ENCODE assay signal across 23 cellular contexts in genomic region chr4:1400861-1401408, GRCh38. TPM values are rescaled to one million over a fixed set of nuclear protein-coding genes. Genes with fewer than 3 reads are reported as not detected.
DNase-seq lines count a peak whose midpoint lies in the region; ATAC-seq, FAIRE-seq and TF ChIP-seq lines count a peak whose summit lies in the region.
"Had no signal": no experiment of that assay in that cellular context is flagged by ENCODE, and none has a peak within 500 bp of the region (broad histone marks: within the 10 kb centered on the region; RNA-seq: fewer than 3 reads in every experiment).

No MANE protein-coding gene starts in this region.

- no peak overlapping the region for H3K4me3 ChIP-seq in right atrium auricular region
- no peak overlapping the region for H3K4me3 ChIP-seq in Peyer's patch
- H3K4me3 ChIP-seq in kidney (ENCODE audit: low read length in 2 of 2): no peak overlapping the region
- H3K4me3 ChIP-seq in upper lobe of right lung: no peak overlapping the region
- H3K4me3 ChIP-seq: thoracic aorta had no signal

- no peak for TF ChIP-seq POLR2A in Peyer's patch (IDR thresholded peaks at IDR 0.05)

- H3K27ac ChIP-seq in right atrium auricular region: no peak overlapping the region
- H3K27ac ChIP-seq in Peyer's patch: no peak overlapping the region
- H3K27ac ChIP-seq in kidney (ENCODE audit: low read depth in 2 of 2, low read length in 2 of 2): no peak overlapping the region
- no peak overlapping the region for H3K27ac ChIP-seq in upper lobe of right lung
- H3K27ac ChIP-seq: brain microvascular endothelial cell, epithelial cell of prostate, thoracic aorta had no signal

- H3K9me3 ChIP-seq in right atrium auricular region (no peaks in the 10 kb centered on the region), Peyer's patch (peaks cover 0 to 8% (median 2%) of the 10 kb centered on the region in 4 donors), kidney (ENCODE audit: control insufficient read depth in 1 of 2, low read length in 2 of 2) (peaks cover 0 to 4% of the 10 kb centered on the region in 2 donors), upper lobe of right lung (no peaks in the 10 kb centered on the region)

- ATAC-seq in upper lobe of right lung (no peak), HG02973 (IDR thresholded peaks at IDR 0.05; ENCODE audit: unreplicated experiment) (no peak), GM18511 (IDR thresholded peaks at IDR 0.05; ENCODE audit: unreplicated experiment) (no peak)
- ATAC-seq: CD8-positive, alpha-beta T cell; left colon had no signal

- no peak overlapping the region for H3K9ac ChIP-seq in kidney (ENCODE audit: low read length in 2 of 2)

- intact Hi-C loops in cardiac septum (cut with DNase I) (no loop called here), kidney (cut with DNase I) (no loop called here), upper lobe of right lung (cut with DNase I) (loop anchor here (10.0 kb wide), 1 partner anchor 64 kb away; no protein-coding TSS in a partner anchor)

- no peaks in the 10 kb centered on the region for H3K36me3 ChIP-seq in right atrium auricular region
- no peaks in the 10 kb centered on the region for H3K36me3 ChIP-seq in Peyer's patch
- no peaks in the 10 kb centered on the region for H3K36me3 ChIP-seq in kidney (ENCODE audit: control insufficient read depth in 1 of 2, insufficient read depth in 2 of 2, low read length in 2 of 2)
- no peaks in the 10 kb centered on the region for H3K36me3 ChIP-seq in upper lobe of right lung
- H3K36me3 ChIP-seq: brain microvascular endothelial cell, thoracic aorta had no signal

- no peak for FAIRE-seq in kidney (lab: Jason Lieb, UNC)
- FAIRE-seq: GM18507 had no signal

- DNase-seq in cardiac septum (ENCODE audit: low spot score) (peak; percentile 71), right atrium auricular region (ENCODE audit: low spot score) (no peak), Peyer's patch (peak in 2 of 3 donors; percentile 34 to 40), kidney (peak; percentile 55), upper lobe of right lung (peak; percentile 50), cortex of kidney (lab: John Stamatoyannopoulos, UW) (no peak)
- DNase-seq: activated CD4-positive, alpha-beta T cell treated with anti-CD3 and anti-CD28 coated beads, Interleukin-2, amount 10 ng/mL, durations not matched to agents 7 days and 5 days; brain microvascular endothelial cell; CD8-positive, alpha-beta T cell; foreskin fibroblast; KBM-7; NCI-H1694 treated with DMSO at 0.1 percent for 48 hours; NCI-H2227 treated with DMSO at 0.1 percent for 48 hours; stimulated activated CD4-positive, alpha-beta T cell treated with anti-CD3 and anti-CD28 coated beads, Interleukin-12 subunit alpha, Interleukin-12 subunit beta, amount 100 ng/mL, for 4 hours; SW 1271 had no signal

- peaks cover 21 to 51% of the 10 kb centered on the region in 2 donors for H3K27me3 ChIP-seq in right atrium auricular region
- H3K27me3 ChIP-seq in Peyer's patch: peaks cover 0 to 43% of the 10 kb centered on the region in 2 donors
- H3K27me3 ChIP-seq in upper lobe of right lung: peaks cover 55% of the 10 kb centered on the region

- H3K4me1 ChIP-seq in right atrium auricular region: peaks cover 0 to 31% of the 10 kb centered on the region in 2 donors
- peaks cover 0 to 26% (median 0%) of the 10 kb centered on the region in 4 donors for H3K4me1 ChIP-seq in Peyer's patch
- H3K4me1 ChIP-seq in kidney (ENCODE audit: control insufficient read depth in 1 of 2, insufficient read depth in 1 of 2, low read depth in 1 of 2, low read length in 2 of 2): peaks cover 0 to 4% of the 10 kb centered on the region in 2 donors
- H3K4me1 ChIP-seq in upper lobe of right lung: peaks cover 5% of the 10 kb centered on the region

- TF ChIP-seq CTCF in right atrium auricular region (IDR thresholded peaks at IDR 0.05): no peak
- TF ChIP-seq CTCF in Peyer's patch (IDR thresholded peaks at IDR 0.05): no peak
- no peak for TF ChIP-seq CTCF in kidney (IDR thresholded peaks at IDR 0.05; ENCODE audit: borderline replicate concordance, extremely low read depth, insufficient read depth)
- TF ChIP-seq CTCF in upper lobe of right lung (IDR thresholded peaks at IDR 0.05): no peak

RNA-seq across cellular contexts. Expression of gene NKX1-1, which starts 5.3 kb away (rescaled TPM):
- total RNA-seq in cardiac septum: not detected
- total RNA-seq in right atrium auricular region: not detected
- total RNA-seq in Peyer's patch: not detected
- total RNA-seq in kidney: not detected
- not detected for polyA plus RNA-seq in kidney (ENCODE audit: insufficient read depth, low read depth, low replicate concordance)
- not detected for total RNA-seq in upper lobe of right lung
- total RNA-seq: activated CD4-positive, alpha-beta T cell treated with anti-CD3 and anti-CD28 coated beads, Interleukin-2, amount 10 ng/mL, durations not matched to agents 7 days and 5 days; CD8-positive, alpha-beta T cell; left colon; neural crest cell; RPMI7951; thoracic aorta had no signal

RNA-seq across cellular contexts. Expression of gene UVSSA, which starts 53.9 kb away (rescaled TPM):
- total RNA-seq in cardiac septum (10.4 TPM), right atrium auricular region (1 to 10 TPM; 4.4 to 7.5 TPM), Peyer's patch (100 to 1,000 TPM in 1 of 4 donors, 10 to 100 TPM in 3; 42.2 to 118 (median 77.7) TPM), kidney (32.5 TPM), upper lobe of right lung (28.3 TPM)
- 5.2 TPM for polyA plus RNA-seq in kidney (ENCODE audit: insufficient read depth, low read depth, low replicate concordance)

Comparison
In these comparisons a context has a peak if more than half of its experiments do, and no peak if none do; other contexts are left out.
1. DNase-seq: peak in cardiac septum (single experiment), Peyer's patch (2 of 3), kidney (single experiment) and upper lobe of right lung (single experiment); none in right atrium auricular region (single experiment) and cortex of kidney (single experiment).